In genomic region chr17:43547189-43547550, GRCh38 we compare ENCODE assay signal across 14 cellular contexts. TPM values are rescaled to one million over a fixed set of nuclear protein-coding genes. Genes with fewer than 3 reads are reported as not detected.
DNase-seq lines count a peak whose midpoint lies in the region; ATAC-seq, FAIRE-seq and TF ChIP-seq lines count a peak whose summit lies in the region.
"Had no signal": no experiment of that assay in that cellular context is flagged by ENCODE, and none has a peak within 500 bp of the region (broad histone marks: within the 10 kb centered on the region; RNA-seq: fewer than 3 reads in every experiment).

No MANE protein-coding gene starts in this region.

- peak overlapping the region; percentile 85 to 99 for H3K4me3 Mint-ChIP-seq in H9
- peak overlapping the region; percentile 89 for H3K4me3 Mint-ChIP-seq in activated T-helper 17 cell treated with anti-CD3 and anti-CD28 coated beads, Interleukin-2, amount 50 U/mL, for 72 hours

- no peak overlapping the region for H3T11ph ChIP-seq in H9 (ENCODE audit: low read length)

- H4K5ac ChIP-seq in H9 (ENCODE audit: insufficient read length, low read depth, low read length) = no peak overlapping the region

- H3K4me2 ChIP-seq in BLaER1 treated with 17β-estradiol and CSF1 and Interleukin-3, amounts not matched to agents 10 nM and 100 nM = peak overlapping the region; percentile 91 to 100 (median 98); a peak in 21 of 22 replicates
- H3K4me2 ChIP-seq in H9 (ENCODE audit: insufficient read depth, insufficient read length, low read length) (peak overlapping the region; percentile 84), keratinocyte (ENCODE audit: control insufficient read depth, extremely low read depth, insufficient read depth, low read depth, low read length) (peak overlapping the region; percentile 98)

- H3K27ac Mint-ChIP-seq in H9 = peak overlapping the region in 1 of 3 experiments; percentile 98; a peak in 1 of 7 replicates
- H3K27ac Mint-ChIP-seq in activated T-helper 17 cell treated with anti-CD3 and anti-CD28 coated beads, Interleukin-2, amount 50 U/mL, for 72 hours = no peak overlapping the region

- no peaks in the 10 kb centered on the region for H3K79me1 ChIP-seq in H9 (ENCODE audit: insufficient read depth, low read depth, low read length, poor library complexity, severe bottlenecking)

- no peak for ATAC-seq in activated T-helper 17 cell treated with anti-CD3 and anti-CD28 coated beads, Interleukin-2, amount 50 U/mL, for 72 hours (replicated peaks)
- ATAC-seq in GM21367 (IDR thresholded peaks at IDR 0.05; ENCODE audit: unreplicated experiment) = no peak

- H3K4me1 Mint-ChIP-seq in H9 = peaks cover 56 to 57% of the 10 kb centered on the region in 2 experiments
- H3K4me1 Mint-ChIP-seq in activated T-helper 17 cell treated with anti-CD3 and anti-CD28 coated beads, Interleukin-2, amount 50 U/mL, for 72 hours = peaks cover 12% of the 10 kb centered on the region

- H3K36me3 ChIP-seq in BLaER1 treated with 17β-estradiol and CSF1 and Interleukin-3, amounts not matched to agents 10 nM and 100 nM = no peaks in the 10 kb centered on the region
- no peaks in the 10 kb centered on the region for H3K36me3 ChIP-seq in keratinocyte (ENCODE audit: control insufficient read depth in 2 of 2, extremely low read depth in 1 of 2, insufficient read depth in 2 of 2, low read length in 2 of 2)
- H3K36me3 ChIP-seq: stomach had no signal

- no peaks in the 10 kb centered on the region for H3K9me3 ChIP-seq in BLaER1 treated with 17β-estradiol and CSF1 and Interleukin-3, amounts not matched to agents 10 nM and 100 nM (replicated peaks in 1 of 11)
- H3K9me3 ChIP-seq in H9 (ENCODE audit: control insufficient read depth, low read depth, low read length) (no peaks in the 10 kb centered on the region), keratinocyte (ENCODE audit: control insufficient read depth, low read depth, low read length) (no peaks in the 10 kb centered on the region)
- H3K9me3 ChIP-seq: stomach had no signal

- no peak overlapping the region for H3K27ac ChIP-seq in BLaER1 treated with 17β-estradiol and CSF1 and Interleukin-3, amounts not matched to agents 10 nM and 100 nM
- H3K27ac ChIP-seq in H9 (ENCODE audit: insufficient read length, low read depth, low read length) (no peak overlapping the region), keratinocyte (ENCODE audit: control insufficient read depth, insufficient read depth, low read length) (peak overlapping the region; percentile 92)
- H3K27ac ChIP-seq: stomach had no signal

- H2AFZ ChIP-seq in H9 (ENCODE audit: low read length) (no peak overlapping the region), keratinocyte (ENCODE audit: control insufficient read depth, low read length) (no peak overlapping the region)

- no peak overlapping the region for H2BK12ac ChIP-seq in H9 (ENCODE audit: insufficient read length, low read depth, low read length)

- no peak overlapping the region for H3K4ac ChIP-seq in H9 (ENCODE audit: low read depth, low read length)

- peak overlapping the region in 5 of 11 experiments; percentile 73 to 83 (median 81); a peak in 5 of 22 replicates for H3K9ac ChIP-seq in BLaER1 treated with 17β-estradiol and CSF1 and Interleukin-3, amounts not matched to agents 10 nM and 100 nM
- no peak overlapping the region for H3K9ac ChIP-seq in H9 (ENCODE audit: extremely low read depth, insufficient read length, low read length)
- peak overlapping the region; percentile 94 for H3K9ac ChIP-seq in keratinocyte (ENCODE audit: control insufficient read depth, extremely low read depth, insufficient read depth, low read length)

- peaks cover 16% of the 10 kb centered on the region for H3K23me2 ChIP-seq in H9 (ENCODE audit: insufficient read length, low read depth, low read length, poor library complexity, severe bottlenecking)

- H2BK120ac ChIP-seq in H9 (ENCODE audit: low read depth, low read length, poor library complexity, severe bottlenecking) = no peak overlapping the region

- no peak overlapping the region for H2BK15ac ChIP-seq in H9 (ENCODE audit: low read depth, low read length)

- H3K27me3 Mint-ChIP-seq in H9 (ENCODE audit: low read depth) = peaks cover 44% of the 10 kb centered on the region
- H3K27me3 Mint-ChIP-seq in activated T-helper 17 cell treated with anti-CD3 and anti-CD28 coated beads, Interleukin-2, amount 50 U/mL, for 72 hours = peaks cover 45% of the 10 kb centered on the region

- H3K27me3 ChIP-seq in BLaER1 treated with 17β-estradiol and CSF1 and Interleukin-3, amounts not matched to agents 10 nM and 100 nM = peaks cover 40 to 59% (median 55%) of the 10 kb centered on the region in 11 experiments
- H3K27me3 ChIP-seq in H9 (ENCODE audit: insufficient read depth, low read length) (no peaks in the 10 kb centered on the region), keratinocyte (ENCODE audit: control insufficient read depth, extremely low read depth, insufficient read depth, low read length) (no peaks in the 10 kb centered on the region)

- no peak overlapping the region for H3K18ac ChIP-seq in H9 (ENCODE audit: insufficient read length, low read depth, low read length)

- peaks cover 0 to 4% (median 0%) of the 10 kb centered on the region in 11 experiments; a peak in 4 of 22 replicates for H4K20me1 ChIP-seq in BLaER1 treated with 17β-estradiol and CSF1 and Interleukin-3, amounts not matched to agents 10 nM and 100 nM
- H4K20me1 ChIP-seq in H9 (ENCODE audit: control insufficient read depth, insufficient read depth, insufficient read length) (no peaks in the 10 kb centered on the region), keratinocyte (ENCODE audit: control insufficient read depth, extremely low read depth, insufficient read depth, low read length) (no peaks in the 10 kb centered on the region)

- no CpG with 5 or more reads among the region's 2 CpGs for WGBS in H9 (ENCODE audit: extremely low coverage, insufficient read length, low lambda C conversion rate)

- no peak overlapping the region for H3K56ac ChIP-seq in H9 (ENCODE audit: insufficient read length, low read depth, low read length)

- peaks cover 14 to 26% (median 22%) of the 10 kb centered on the region in 10 experiments; a peak in 19 of 20 replicates for H3K4me1 ChIP-seq in BLaER1 treated with 17β-estradiol and CSF1 and Interleukin-3, amounts not matched to agents 10 nM and 100 nM
- H3K4me1 ChIP-seq in H9 (ENCODE audit: insufficient read depth, low read length) = peaks cover 15% of the 10 kb centered on the region; the same call in 1 of the 2 replicates
- H3K4me1 ChIP-seq in keratinocyte (ENCODE audit: control insufficient read depth, extremely low read depth, insufficient read depth, low read length) = peaks cover 51% of the 10 kb centered on the region

- H3K14ac ChIP-seq in H9 (ENCODE audit: insufficient read depth, low read length) = no peak overlapping the region

- no peak overlapping the region for H4K8ac ChIP-seq in H9 (replicated peaks; ENCODE audit: insufficient read length, low read depth, low read length)

- no peak overlapping the region for H2BK5ac ChIP-seq in H9 (ENCODE audit: insufficient read length, low read length)

- no peak for FAIRE-seq in keratinocyte (lab: Jason Lieb, UNC)

- dilution Hi-C loops in keratinocyte (cut with MboI; ENCODE audit: extremely low pct_ligation_motif_present, low sequenced_read_pairs) = no loop called here

- no peak overlapping the region for H2BK20ac ChIP-seq in H9 (ENCODE audit: low read depth, low read length, poor library complexity, severe bottlenecking)

- H2AK5ac ChIP-seq in H9 (ENCODE audit: insufficient read length, low read length) = no peak overlapping the region

- peaks cover 0 to 6% (median 4%) of the 10 kb centered on the region in 3 experiments; a peak in 5 of 7 replicates for H3K36me3 Mint-ChIP-seq in H9 (ENCODE audit: insufficient read depth in 1 of 3, low read depth in 3 of 3)
- H3K36me3 Mint-ChIP-seq in activated T-helper 17 cell treated with anti-CD3 and anti-CD28 coated beads, Interleukin-2, amount 50 U/mL, for 72 hours (ENCODE audit: low read depth) = no peaks in the 10 kb centered on the region

- H3K9me3 Mint-ChIP-seq in H9 = peaks cover 0 to 3% of the 10 kb centered on the region in 2 experiments; a peak in 3 of 5 replicates
- H3K9me3 Mint-ChIP-seq in activated T-helper 17 cell treated with anti-CD3 and anti-CD28 coated beads, Interleukin-2, amount 50 U/mL, for 72 hours = no peaks in the 10 kb centered on the region

- DNase-seq in H9 = peak; percentile 26
- no peak for DNase-seq in keratinocyte (ENCODE audit: low read depth, low spot score)
- no peak for DNase-seq in Ammon's horn (ENCODE audit: low spot score)
- DNase-seq in stimulated activated CD4-positive, alpha-beta T cell treated with anti-CD3 and anti-CD28 coated beads, Interleukin-2, amount 100 ng/mL, for 48 hours = no peak
- DNase-seq in LoVo (ENCODE audit: low spot score) = no peak
- DNase-seq: activated CD8-positive, alpha-beta memory T cell treated with anti-CD3 and anti-CD28 coated beads, Interleukin-2, amount 50 U/mL, for 48 hours; caudate nucleus; GOT3; NCI-H2081; nucleus accumbens; stomach had no signal

- peaks cover 11% of the 10 kb centered on the region; the same call in 1 of the 2 replicates for H3K79me2 ChIP-seq in H9 (ENCODE audit: insufficient read depth, low read length)
- peaks cover 23% of the 10 kb centered on the region for H3K79me2 ChIP-seq in keratinocyte (ENCODE audit: control insufficient read depth, insufficient read depth, low read length)

- no peak overlapping the region for H3K4me3 ChIP-seq in BLaER1 treated with 17β-estradiol and CSF1 and Interleukin-3, amounts not matched to agents 10 nM and 100 nM
- peak overlapping the region in 2 of 3 experiments; percentile 77 to 80 for H3K4me3 ChIP-seq in keratinocyte (ENCODE audit: control insufficient read depth in 2 of 3, extremely low read depth in 1 of 3, insufficient read depth in 2 of 3, low read depth in 1 of 3, low read length in 3 of 3)

- H3K9me1 ChIP-seq in keratinocyte (ENCODE audit: control insufficient read depth, extremely low read depth, insufficient read depth, low read length) = no peaks in the 10 kb centered on the region

- TF ChIP-seq CTCF in H9 (conservative IDR thresholded peaks at IDR 0.05) (no peak), keratinocyte (optimal IDR thresholded peaks at IDR 0.05 in 1 of 3, IDR thresholded peaks at IDR 0.05 in 1 of 3, conservative IDR thresholded peaks at IDR 0.05 in 1 of 3; ENCODE audit: extremely low read depth in 1 of 3, insufficient read depth in 2 of 3, low read length in 3 of 3) (no peak)

- no peak overlapping the region for H4K91ac ChIP-seq in H9 (ENCODE audit: insufficient read length, low read depth, low read length)

- H3K23ac ChIP-seq in H9 (ENCODE audit: insufficient read length, low read depth, low read length) = no peak overlapping the region

RNA-seq across cellular contexts. Expression of gene ETV4, which starts 1.0 kb away (rescaled TPM):
- 74.4 and 78.4 TPM in 2 replicates for total RNA-seq in H9 (2021)
- under 1 TPM; 0.56 to 0.61 TPM for total RNA-seq in activated T-helper 17 cell treated with anti-CD3 and anti-CD28 coated beads, Interleukin-2, amount 50 U/mL, for 72 hours
- polyA plus RNA-seq in keratinocyte = 20.9 to 49.7 TPM (median 33.6 TPM) in 3 replicates
- polyA plus RNA-seq in keratinocyte (2011; ENCODE audit: low read depth) = 12.1 TPM
- 20.1 and 31.5 TPM in 2 replicates for polyA plus RNA-seq in keratinocyte (2011; cell fraction: cytosol; rRNA removed)
- polyA plus RNA-seq in keratinocyte (2011; cell fraction: nucleus; rRNA removed) = 31.1 and 41.0 TPM in 2 replicates
- polyA plus RNA-seq in keratinocyte (2012; ENCODE audit: low replicate concordance) = 25.3 and 57.1 TPM in 2 replicates
- 23.2 to 57.2 TPM (median 36.7 TPM) in 3 replicates for polyA minus RNA-seq in keratinocyte
- 34.0 TPM for polyA minus RNA-seq in keratinocyte (2011; cell fraction: cytosol; rRNA and poly(A)+ RNA removed)
- polyA minus RNA-seq in keratinocyte (2011; cell fraction: nucleus; rRNA and poly(A)+ RNA removed) = 13.2 TPM in 2 replicates

Comparison
In these comparisons a context has a peak if more than half of its experiments do, and no peak if none do; other contexts are left out.
1. H3K4me3 ChIP-seq: peak in keratinocyte (2 of 3); none in BLaER1 treated with 17β-estradiol and CSF1 and Interleukin-3, amounts not matched to agents 10 nM and 100 nM (0 of 10).
2. RNA of gene ETV4, which starts 1.0 kb away (total RNA-seq): 74.4 to 78.4 TPM in H9; 0.56 to 0.61 TPM in activated T-helper 17 cell treated with anti-CD3 and anti-CD28 coated beads, Interleukin-2, amount 50 U/mL, for 72 hours; every median in the first group is over 10 times any median in the second.
3. Peak in every context shown above with its lines, with median percentiles within 50 percentile points of each other: H3K4me2 ChIP-seq.